ENCODE assay signal across 10 cellular contexts in the genomic region with DNA sequence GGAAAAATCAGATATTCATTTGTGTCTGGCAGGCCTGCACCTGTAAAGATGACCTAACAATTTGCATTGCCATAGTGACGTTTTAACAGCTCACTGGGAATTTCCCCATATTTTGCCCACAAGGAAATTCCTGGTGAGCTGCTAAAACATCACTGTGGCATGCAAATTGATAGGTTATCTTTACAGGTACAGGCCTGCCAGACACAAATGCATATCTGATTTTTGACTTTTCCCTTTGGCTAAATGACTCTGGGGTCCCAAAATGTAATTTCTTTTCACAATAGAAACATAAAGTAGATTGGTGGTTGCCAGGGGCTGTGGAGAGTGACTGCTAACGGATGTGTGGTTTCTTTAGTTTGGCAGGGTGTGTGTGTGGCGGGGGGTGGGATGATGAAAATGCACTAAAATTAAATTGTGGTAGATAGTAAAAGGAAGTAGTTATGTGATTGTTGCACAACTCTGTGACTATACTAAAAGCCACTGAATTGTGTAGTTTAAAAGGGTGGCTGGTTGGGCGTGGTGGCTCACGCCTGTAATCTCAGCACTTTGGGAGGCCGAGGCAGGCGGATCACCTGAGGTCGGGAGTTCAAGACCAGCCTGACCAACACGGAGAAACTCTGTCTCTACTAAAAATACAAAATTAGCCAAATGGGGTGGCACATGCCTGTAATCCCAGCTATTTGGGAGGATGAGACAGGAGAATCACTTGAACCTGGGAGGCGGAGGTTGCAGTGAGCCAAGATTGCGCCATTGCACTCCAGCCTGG. TPM values are rescaled to one million over a fixed set of nuclear protein-coding genes. Genes with fewer than 3 reads are reported as not detected.
A peak's percentile ranks its signal among the peaks of the same experiment; 100 is the strongest.
DNase-seq lines count a peak whose midpoint lies in the region; ATAC-seq and TF ChIP-seq lines count a peak whose summit lies in the region.
"Had no signal": no experiment of that assay in that cellular context is flagged by ENCODE, and none has a peak within 500 bp of the region (broad histone marks: within the 10 kb centered on the region; RNA-seq: fewer than 3 reads in every experiment).

No MANE protein-coding gene starts in this region.

- intact Hi-C loops in psoas muscle (cut with DNase I), result no loop called here

- CTCF ChIA-PET in activated naive CD4-positive, alpha-beta T cell treated with anti-CD3 and anti-CD28 coated beads, Interleukin-2, amount 10 ng/mL, durations not matched to agents 7 days and 5 days (lab: Charles Lee), result no interaction called here

- peak overlapping the region; percentile 83 for H3K27ac Mint-ChIP-seq in activated naive CD4-positive, alpha-beta T cell treated with anti-CD3 and anti-CD28 coated beads, Interleukin-2, amount 10 ng/mL, durations not matched to agents 7 days and 5 days

- H3K4me1 Mint-ChIP-seq in activated naive CD4-positive, alpha-beta T cell treated with anti-CD3 and anti-CD28 coated beads, Interleukin-2, amount 10 ng/mL, durations not matched to agents 7 days and 5 days, result peaks cover 49% of the 10 kb centered on the region

- H3K9me3 Mint-ChIP-seq in activated naive CD4-positive, alpha-beta T cell treated with anti-CD3 and anti-CD28 coated beads, Interleukin-2, amount 10 ng/mL, durations not matched to agents 7 days and 5 days, result peaks cover 2% of the 10 kb centered on the region

- H3K9me3 ChIP-seq in RWPE2 (ENCODE audit: severe bottlenecking), result no peaks in the 10 kb centered on the region
- H3K9me3 ChIP-seq in neutrophil, result no peaks in the 10 kb centered on the region
- no peaks in the 10 kb centered on the region for H3K9me3 ChIP-seq in psoas muscle
- H3K9me3 ChIP-seq: body of pancreas, tibial artery had no signal

- H3K4me1 ChIP-seq in RWPE2 (ENCODE audit: insufficient read depth, poor library complexity, severe bottlenecking) (peaks cover 7% of the 10 kb centered on the region), neutrophil (ENCODE audit: control insufficient read depth in 1 of 2, insufficient read depth in 1 of 2, low read depth in 1 of 2, low read length in 1 of 2) (peaks cover 16 to 22% of the 10 kb centered on the region in 2 experiments), psoas muscle (no peaks in the 10 kb centered on the region)
- H3K4me1 ChIP-seq: body of pancreas, tibial artery had no signal

- no peak for TF ChIP-seq CTCF in RWPE2 (IDR thresholded peaks at IDR 0.05; ENCODE audit: poor library complexity, severe bottlenecking)
- no peak for TF ChIP-seq CTCF in neutrophil (IDR thresholded peaks at IDR 0.05)
- TF ChIP-seq CTCF in psoas muscle (IDR thresholded peaks at IDR 0.05), result no peak

- peaks cover 2% of the 10 kb centered on the region for H3K36me3 Mint-ChIP-seq in activated naive CD4-positive, alpha-beta T cell treated with anti-CD3 and anti-CD28 coated beads, Interleukin-2, amount 10 ng/mL, durations not matched to agents 7 days and 5 days

- H3K4me3 ChIP-seq in RWPE2 (ENCODE audit: severe bottlenecking) (no peak overlapping the region), neutrophil (ENCODE audit: low read depth in 1 of 2, low read length in 1 of 2) (no peak overlapping the region), psoas muscle (no peak overlapping the region)
- H3K4me3 ChIP-seq: body of pancreas, tibial artery had no signal

- no peak overlapping the region for H3K4me3 Mint-ChIP-seq in activated naive CD4-positive, alpha-beta T cell treated with anti-CD3 and anti-CD28 coated beads, Interleukin-2, amount 10 ng/mL, durations not matched to agents 7 days and 5 days

- H3K27ac ChIP-seq in RWPE2 (ENCODE audit: poor library complexity, severe bottlenecking) (peak overlapping the region; percentile 70), neutrophil (peak overlapping the region; percentile 19), psoas muscle (no peak overlapping the region)
- H3K27ac ChIP-seq: tibial artery had no signal

- DNase-seq in RWPE2 (ENCODE audit: low spot score) (no peak), NCI-H446 (lab: John Stamatoyannopoulos, UW) (no peak), NCI-H2081 treated with DMSO at 0.1 percent for 48 hours (lab: John Stamatoyannopoulos, UW) (no peak), psoas muscle (no peak)
- DNase-seq in activated naive CD4-positive, alpha-beta T cell treated with anti-CD3 and anti-CD28 coated beads, Interleukin-2, amount 10 ng/mL, durations not matched to agents 7 days and 5 days, result peak; percentile 75

- WGBS in psoas muscle, 3 donors, result 78 to 80% (median 79%) methylated on average over 11 of the region's 11 CpGs

- ATAC-seq in GM19043 (IDR thresholded peaks at IDR 0.05; ENCODE audit: low read depth, unreplicated experiment) (peak; percentile 67), HG03103 (IDR thresholded peaks at IDR 0.05; ENCODE audit: low read depth, unreplicated experiment) (peak; percentile 71), RWPE2 (ENCODE audit: low read depth) (peak; percentile 84), psoas muscle (no peak)
- ATAC-seq: body of pancreas had no signal

- H3K27me3 Mint-ChIP-seq in activated naive CD4-positive, alpha-beta T cell treated with anti-CD3 and anti-CD28 coated beads, Interleukin-2, amount 10 ng/mL, durations not matched to agents 7 days and 5 days, result no peaks in the 10 kb centered on the region

- no peaks in the 10 kb centered on the region for H3K27me3 ChIP-seq in RWPE2 (ENCODE audit: insufficient read depth, poor library complexity, severe bottlenecking)
- peaks cover 17% of the 10 kb centered on the region for H3K27me3 ChIP-seq in neutrophil
- no peaks in the 10 kb centered on the region for H3K27me3 ChIP-seq in psoas muscle (ENCODE audit: insufficient read depth in 3 of 3, low read length in 2 of 3)
- H3K27me3 ChIP-seq: tibial artery had no signal

- H3K36me3 ChIP-seq in RWPE2 (ENCODE audit: low read depth) (no peaks in the 10 kb centered on the region), neutrophil (no peaks in the 10 kb centered on the region), psoas muscle (ENCODE audit: insufficient read depth in 1 of 2, low read depth in 1 of 2) (no peaks in the 10 kb centered on the region)
- H3K36me3 ChIP-seq: tibial artery had no signal

RNA-seq across cellular contexts. Expression of gene FEZ1, which starts 18.5 kb away (rescaled TPM):
- total RNA-seq in psoas muscle, result 1 to 10 TPM; 2.4 to 4.5 (median 3.9) TPM
- polyA plus RNA-seq in psoas muscle, result 1 to 10 TPM; 2.3 to 7.6 (median 2.8) TPM

RNA-seq across cellular contexts. Expression of gene EI24, which starts 54.8 kb away (rescaled TPM):
- total RNA-seq in psoas muscle, result 100 to 1,000 TPM in 2 of 4 donors, 10 to 100 TPM in 2; 52.9 to 140 (median 93.6) TPM
- 100 to 1,000 TPM in 1 of 3 donors, 10 to 100 TPM in 2; 72.1 to 184 (median 74.4) TPM for polyA plus RNA-seq in psoas muscle

Comparison
In these comparisons a context has a peak if more than half of its experiments do, and no peak if none do; other contexts are left out.
1. ATAC-seq: peak in GM19043 (single experiment), HG03103 (single experiment) and RWPE2 (single experiment); none in psoas muscle (0 of 4).